1 cellular context compared by ENCODE assay signal in genomic region chr17:75094871-75095399, GRCh38.
TF ChIP-seq lines count a peak whose summit lies in the region.

No MANE protein-coding gene starts in this region.

TF ChIP-seq in IMR-90, 13 proteins besides CTCF, POLR2A, EP300 and RAD21:
- TF ChIP-seq MAFK (IDR thresholded peaks at IDR 0.05; ENCODE audit: low read depth, low read length) (no peak), ELK1 (IDR thresholded peaks at IDR 0.05; ENCODE audit: borderline replicate concordance, low read depth, low read length) (no peak), MAZ (IDR thresholded peaks at IDR 0.05; ENCODE audit: borderline replicate concordance, low read depth, low read length) (no peak), CEBPB (IDR thresholded peaks at IDR 0.05; ENCODE audit: low read depth, low read length) (no peak), FOS (IDR thresholded peaks at IDR 0.05; ENCODE audit: low read depth, low read length) (no peak), NFE2L2 (IDR thresholded peaks at IDR 0.05; ENCODE audit: low read depth, low read length) (no peak), SMC3 (IDR thresholded peaks at IDR 0.05; ENCODE audit: low read depth, low read length) (no peak), RFX5 (IDR thresholded peaks at IDR 0.05; ENCODE audit: low read depth, low read length) (no peak), RCOR1 (IDR thresholded peaks at IDR 0.05; ENCODE audit: insufficient replicate concordance, low read length) (no peak), CHD1 (IDR thresholded peaks at IDR 0.05; ENCODE audit: low read depth, low read length) (no peak)
